17 cellular contexts compared by ENCODE assay signal in genomic region chr14:104886690-104887622, GRCh38. TPM values are rescaled to one million over a fixed set of nuclear protein-coding genes. Genes with fewer than 3 reads are reported as not detected.
DNase-seq lines count a peak whose midpoint lies in the region; ATAC-seq, FAIRE-seq and TF ChIP-seq lines count a peak whose summit lies in the region.
"Had no signal": no experiment of that assay in that cellular context is flagged by ENCODE, and none has a peak within 500 bp of the region (broad histone marks: within the 10 kb centered on the region; RNA-seq: fewer than 3 reads in every experiment).

No MANE protein-coding gene starts in this region.

- H3K4me3 ChIP-seq in Caco-2 (ENCODE audit: low read depth, low read length) (no peak overlapping the region), HCT116 (replicated peaks in 1 of 2; ENCODE audit: low read depth in 1 of 2, low read length in 2 of 2) (no peak overlapping the region)
- H3K4me3 ChIP-seq: K562, Peyer's patch, smooth muscle cell, thoracic aorta had no signal

- no peak for TF ChIP-seq CTCF in Caco-2 (IDR thresholded peaks at IDR 0.05; ENCODE audit: insufficient read depth in 1 of 2, low read depth in 1 of 2, low read length in 1 of 2, severe bottlenecking in 1 of 2, unreplicated experiment in 1 of 2)
- TF ChIP-seq CTCF in HCT116 (IDR thresholded peaks at IDR 0.05 in 2 of 3, conservative IDR thresholded peaks at IDR 0.05 in 1 of 3; ENCODE audit: borderline replicate concordance in 1 of 3, insufficient read depth in 1 of 3, low read depth in 2 of 3, low read length in 2 of 3), result no peak

- H3K36me3 ChIP-seq in Caco-2 (ENCODE audit: control insufficient read depth, insufficient read depth, low read length) (no peaks in the 10 kb centered on the region), HCT116 (ENCODE audit: control insufficient read depth in 1 of 2, insufficient read depth in 2 of 2, low read length in 2 of 2) (peaks cover 3 to 24% of the 10 kb centered on the region in 2 experiments; a peak in 2 of 4 replicates)

- H3K4me1 ChIP-seq in Caco-2 (peaks cover 4% of the 10 kb centered on the region; the same call in 1 of the 2 replicates), HCT116 (ENCODE audit: control insufficient read depth in 1 of 2, insufficient read depth in 2 of 2, low read length in 2 of 2) (peaks cover 8% of the 10 kb centered on the region in 2 experiments)
- H3K4me1 ChIP-seq: Peyer's patch had no signal

- POLR2A ChIA-PET in Caco-2 (lab: Charles Lee), result no interaction called here
- POLR2A ChIA-PET in HCT116 (lab: Charles Lee), result no interaction called here

- H3K27me3 ChIP-seq in Caco-2 (replicated peaks; ENCODE audit: control insufficient read depth, insufficient read depth, low read length) (no peaks in the 10 kb centered on the region), HCT116 (ENCODE audit: insufficient read depth, low read length) (no peaks in the 10 kb centered on the region)
- H3K27me3 ChIP-seq: Peyer's patch had no signal

- H3K27ac ChIP-seq in HCT116 (ENCODE audit: low read depth, low read length), result no peak overlapping the region
- H3K27ac ChIP-seq: Peyer's patch, thoracic aorta had no signal

- CTCF ChIA-PET in Caco-2 (lab: Charles Lee), result interaction anchor here (1.5 kb wide), 1 partner anchor 60 kb away, joined by 4 read pairs; no protein-coding TSS in a partner anchor
- CTCF ChIA-PET in HCT116 (lab: Charles Lee), result no interaction called here

- TF ChIP-seq POLR2A in HCT116 (IDR thresholded peaks at IDR 0.05; ENCODE audit: borderline replicate concordance, extremely low read depth, insufficient read depth, insufficient read length), result no peak

- no peak overlapping the region for H3K4me3 Mint-ChIP-seq in Caco-2 (ENCODE audit: unreplicated experiment)
- H3K4me3 Mint-ChIP-seq: activated CD8-positive, alpha-beta memory T cell treated with anti-CD3 and anti-CD28 coated beads, Interleukin-2, amount 10 ng/mL, durations not matched to agents 7 days and 5 days had no signal

- BruUV-seq in Caco-2 (replicated peaks; lab: Mats Ljungman, UMichigan) (TSS peak; percentile 22), HCT116 (replicated peaks; lab: Mats Ljungman, UMichigan) (TSS peak; percentile 41)

- no peaks in the 10 kb centered on the region for H4K20me1 ChIP-seq in HCT116 (ENCODE audit: insufficient read depth)

- H3K9ac ChIP-seq in HCT116 (ENCODE audit: low read length), result no peak overlapping the region

- H3K9me3 ChIP-seq in Caco-2, result no peaks in the 10 kb centered on the region
- H3K9me3 ChIP-seq in HCT116 (ENCODE audit: control insufficient read depth in 1 of 2, insufficient read depth in 1 of 2, low read depth in 1 of 2, low read length in 2 of 2), result no peaks in the 10 kb centered on the region
- H3K9me3 ChIP-seq: Peyer's patch, thoracic aorta had no signal

- no peaks in the 10 kb centered on the region for H3K79me2 ChIP-seq in HCT116 (ENCODE audit: insufficient read depth, low read length)

- no peaks in the 10 kb centered on the region for H3K4me1 Mint-ChIP-seq in Caco-2 (ENCODE audit: low read depth, unreplicated experiment)
- H3K4me1 Mint-ChIP-seq: activated CD8-positive, alpha-beta memory T cell treated with anti-CD3 and anti-CD28 coated beads, Interleukin-2, amount 10 ng/mL, durations not matched to agents 7 days and 5 days had no signal

- H3K36me3 Mint-ChIP-seq in Caco-2 (ENCODE audit: insufficient read depth, unreplicated experiment), result peaks cover 27% of the 10 kb centered on the region
- H3K36me3 Mint-ChIP-seq: activated CD8-positive, alpha-beta memory T cell treated with anti-CD3 and anti-CD28 coated beads, Interleukin-2, amount 10 ng/mL, durations not matched to agents 7 days and 5 days had no signal

- H3K27me3 Mint-ChIP-seq in Caco-2 (ENCODE audit: insufficient read depth, unreplicated experiment), result no peaks in the 10 kb centered on the region
- H3K27me3 Mint-ChIP-seq: activated CD8-positive, alpha-beta memory T cell treated with anti-CD3 and anti-CD28 coated beads, Interleukin-2, amount 10 ng/mL, durations not matched to agents 7 days and 5 days had no signal

- TF ChIP-seq RAD21 in HCT116 (IDR thresholded peaks at IDR 0.05; ENCODE audit: low read depth), result no peak

- no peak overlapping the region for H2AFZ ChIP-seq in HCT116 (ENCODE audit: low read depth, low read length, poor library complexity, severe bottlenecking)

- RAD21 ChIA-PET in HCT116 (lab: Charles Lee; ENCODE audit: low non-redundant PET in 1 of 2, low total read pairs in 2 of 2, uncharacterized antibody in 2 of 2, unreplicated experiment in 2 of 2), result no interaction called here

- H3K4me2 ChIP-seq in HCT116 (ENCODE audit: low read length), result no peak overlapping the region
- H3K4me2 ChIP-seq: smooth muscle cell had no signal

- intact Hi-C loops in Caco-2 (cut with micrococcal nuclease; ENCODE audit: unreplicated experiment), result no loop called here
- intact Hi-C loops in HCT116 (cut with micrococcal nuclease), result no loop called here
- intact Hi-C loops in left cardiac atrium (cut with DNase I), result no loop called here
- intact Hi-C loops in posterior vena cava (cut with DNase I), result no loop called here

- no peaks in the 10 kb centered on the region for H3K9me2 ChIP-seq in HCT116 (ENCODE audit: insufficient read depth)

- no peak overlapping the region for H3K27ac Mint-ChIP-seq in Caco-2 (ENCODE audit: unreplicated experiment)
- H3K27ac Mint-ChIP-seq: activated CD8-positive, alpha-beta memory T cell treated with anti-CD3 and anti-CD28 coated beads, Interleukin-2, amount 10 ng/mL, durations not matched to agents 7 days and 5 days had no signal

- FAIRE-seq in urothelium cell line (lab: Jason Lieb, UNC), result no peak
- FAIRE-seq: K562 had no signal

- DNase-seq in Caco-2, result peak; percentile 0 to 34
- no peak for DNase-seq in HCT116 (ENCODE audit: low read depth, low spot score)
- peak; percentile 20 for DNase-seq in left cardiac atrium
- peak; percentile 80 for DNase-seq in posterior vena cava (ENCODE audit: low spot score)
- no peak for DNase-seq in urothelium cell line (ENCODE audit: low spot score)
- DNase-seq: activated CD4-positive, alpha-beta T cell treated with anti-CD3 and anti-CD28 coated beads for 1 hour; activated CD8-positive, alpha-beta memory T cell treated with anti-CD3 and anti-CD28 coated beads, Interleukin-2, amount 10 ng/mL, durations not matched to agents 7 days and 5 days; effector CD8-positive, alpha-beta T cell; NCI-H1694; NCI-H82; T1000 had no signal

- ATAC-seq in HCT116 (no peak), left cardiac atrium (no peak), HG03354 (IDR thresholded peaks at IDR 0.05; ENCODE audit: poor library complexity, severe bottlenecking, unreplicated experiment) (no peak), SK-N-SH treated with all-trans-retinoic acid at 6 μM for 48 hours (no peak)
- ATAC-seq: activated CD8-positive, alpha-beta memory T cell treated with anti-CD3 and anti-CD28 coated beads, Interleukin-2, amount 10 ng/mL, durations not matched to agents 7 days and 5 days; K562 had no signal

- H3K9me3 Mint-ChIP-seq in Caco-2 (ENCODE audit: unreplicated experiment), result no peaks in the 10 kb centered on the region

TF ChIP-seq in HCT116, 20 proteins besides CTCF, POLR2A, EP300 and RAD21:
- TF ChIP-seq EGR1 (IDR thresholded peaks at IDR 0.05; ENCODE audit: low read depth), result no peak
- TF ChIP-seq ELF1 (IDR thresholded peaks at IDR 0.05; ENCODE audit: borderline replicate concordance, low read depth), result no peak
- TF ChIP-seq FOSL1 (IDR thresholded peaks at IDR 0.05; ENCODE audit: low read depth), result no peak
- no peak for TF ChIP-seq EZH2 (IDR thresholded peaks at IDR 0.05)

TF ChIP-seq in SK-N-SH treated with all-trans-retinoic acid at 6 μM for 48 hours, 23 proteins besides CTCF, POLR2A, EP300 and RAD21:
- no peak for TF ChIP-seq ZFP30 (CRISPR knock-in tag; IDR thresholded peaks at IDR 0.05)
- no peak for TF ChIP-seq ZNF70 (CRISPR knock-in tag; IDR thresholded peaks at IDR 0.05)
- no peak for TF ChIP-seq ESRRG (CRISPR knock-in tag; IDR thresholded peaks at IDR 0.05)
- no peak for TF ChIP-seq ZC3H10 (CRISPR knock-in tag; IDR thresholded peaks at IDR 0.05)

RNA-seq across cellular contexts. Expression of gene CEP170B, which starts 21.9 kb away (rescaled TPM):
- 31.6 and 32.0 TPM in 2 replicates for total RNA-seq in Caco-2 (2022)
- 45.9 TPM for total RNA-seq in HCT116 (2021; ENCODE audit: unreplicated experiment)
- 24.4 and 26.7 TPM in 2 replicates for polyA plus RNA-seq in HCT116 (2012)
- 10 to 100 TPM; 12.4 to 17.2 TPM for total RNA-seq in left cardiac atrium
- total RNA-seq in posterior vena cava, result 10 to 100 TPM; 26.8 to 47.0 TPM

RNA-seq across cellular contexts. Expression of gene PLD4, which starts 37.7 kb away (rescaled TPM):
- total RNA-seq in Caco-2 (2022) (not detected in 2 replicates), HCT116 (2021; ENCODE audit: unreplicated experiment) (0.12 TPM), left cardiac atrium (under 1 TPM; 0.13 to 0.24 TPM), posterior vena cava (under 1 TPM in 1 of 2 donors, not detected in 1; 0.24 TPM)
- polyA plus RNA-seq in HCT116 (2012), result 0.02 and 0.08 TPM in 2 replicates
- total RNA-seq: activated CD8-positive, alpha-beta memory T cell treated with anti-CD3 and anti-CD28 coated beads, Interleukin-2, amount 10 ng/mL, durations not matched to agents 7 days and 5 days had no signal
- polyA plus RNA-seq: K562 had no signal

Comparison
In these comparisons a context has a peak if more than half of its experiments do, and no peak if none do; other contexts are left out.
1. DNase-seq: peak in Caco-2 (2 of 2), left cardiac atrium (single experiment) and posterior vena cava (single experiment); none in HCT116 (single experiment) and urothelium cell line (single experiment).